Comparison of ENCODE assay signal across 9 cellular contexts in the genomic region with DNA sequence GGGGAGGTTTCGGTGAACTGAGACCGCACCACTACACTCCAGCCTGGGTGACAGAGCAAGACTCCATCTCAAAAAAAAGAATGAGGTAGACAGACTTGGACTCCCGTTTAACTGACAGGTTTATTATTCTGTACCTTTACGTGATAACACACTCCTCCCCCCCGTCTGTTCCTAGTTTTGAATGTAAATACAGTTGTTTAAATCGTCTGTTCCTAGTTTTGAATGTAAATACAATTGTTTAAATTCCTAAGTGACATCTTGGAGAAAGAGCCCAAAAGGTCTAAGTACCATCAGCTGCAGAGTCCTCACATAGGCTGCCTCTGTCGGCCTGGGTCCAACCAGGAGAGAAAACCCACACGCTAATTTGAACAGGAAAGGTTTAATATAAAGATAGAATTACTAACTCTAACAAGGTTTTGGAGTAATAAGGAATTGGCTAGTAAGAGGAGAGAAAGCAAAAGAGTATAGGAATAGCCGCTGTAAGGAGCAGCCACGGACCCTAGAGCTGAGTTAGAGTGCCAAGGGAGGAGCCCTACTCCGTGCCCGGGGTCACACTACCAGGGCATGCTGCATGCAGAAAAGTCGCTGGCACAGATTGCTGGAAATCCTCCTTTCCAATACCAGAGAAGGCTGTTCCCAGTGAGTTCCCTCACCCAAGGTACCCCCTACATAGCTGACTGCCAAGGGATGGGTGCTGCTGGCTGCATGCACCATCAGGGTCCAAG.
DNase-seq lines count a peak whose midpoint lies in the region; ATAC-seq, FAIRE-seq and TF ChIP-seq lines count a peak whose summit lies in the region.
"Had no signal": no experiment of that assay in that cellular context is flagged by ENCODE, and none has a peak within 500 bp of the region (broad histone marks: within the 10 kb centered on the region; RNA-seq: fewer than 3 reads in every experiment).

No MANE protein-coding gene starts in this region.

- no peak overlapping the region for H2AFZ ChIP-seq in OCI-LY1 (ENCODE audit: low read length)
- H2AFZ ChIP-seq in mammary epithelial cell (ENCODE audit: low read depth, low read length): no peak overlapping the region

- no peaks in the 10 kb centered on the region for H3K27me3 Mint-ChIP-seq in stimulated activated naive CD8-positive, alpha-beta T cell treated with anti-CD3 and anti-CD28 coated beads, Interleukin-15, amount 100 ng/mL, for 72 hours

- peaks cover 56% of the 10 kb centered on the region for H3K79me2 ChIP-seq in OCI-LY1 (ENCODE audit: insufficient read depth, low read length)
- peaks cover 90% of the 10 kb centered on the region for H3K79me2 ChIP-seq in mammary epithelial cell (ENCODE audit: insufficient read depth, low read length)

- dilution Hi-C loops in mammary epithelial cell (cut with HindIII; ENCODE audit: low sequenced_read_pairs): no loop called here

- BruUV-seq in mammary epithelial cell (replicated peaks; lab: Mats Ljungman, UMichigan): no TSS peak

- H3K9me3 ChIP-seq in OCI-LY1 (ENCODE audit: low read length) (no peaks in the 10 kb centered on the region), mammary epithelial cell (replicated peaks; ENCODE audit: insufficient read depth, low read length) (no peaks in the 10 kb centered on the region)

- no peaks in the 10 kb centered on the region for H4K20me1 ChIP-seq in OCI-LY1 (ENCODE audit: insufficient read depth, low read length)
- no peaks in the 10 kb centered on the region for H4K20me1 ChIP-seq in mammary epithelial cell (ENCODE audit: insufficient read depth, low read length)

- H3K9me3 Mint-ChIP-seq in stimulated activated naive CD8-positive, alpha-beta T cell treated with anti-CD3 and anti-CD28 coated beads, Interleukin-15, amount 100 ng/mL, for 72 hours: no peaks in the 10 kb centered on the region

- H3K4me1 ChIP-seq in OCI-LY1 (ENCODE audit: insufficient read depth, low read length, severe bottlenecking): peaks cover 67% of the 10 kb centered on the region
- peaks cover 36% of the 10 kb centered on the region for H3K4me1 ChIP-seq in mammary epithelial cell (ENCODE audit: insufficient read depth, low read length)

- intact Hi-C loops in mammary epithelial cell (cut with micrococcal nuclease): loop anchor here (1.0 to 10.0 kb wide), 7 partner anchors 28 to 418 kb away; a partner anchor contains a TSS

- no peak overlapping the region for H3K27ac Mint-ChIP-seq in stimulated activated naive CD8-positive, alpha-beta T cell treated with anti-CD3 and anti-CD28 coated beads, Interleukin-15, amount 100 ng/mL, for 72 hours
- H3K27ac Mint-ChIP-seq: B cell had no signal

- H3K4me2 ChIP-seq in OCI-LY1 (ENCODE audit: low read length): no peak overlapping the region; the same call in 1 of the 2 replicates
- no peak overlapping the region for H3K4me2 ChIP-seq in mammary epithelial cell (ENCODE audit: insufficient read depth, low read depth, low read length)

- WGBS in mammary epithelial cell (ENCODE audit: low coverage, missing lambda C conversion rate): 94% methylated on average over 13 of the region's 13 CpGs

- TF ChIP-seq CTCF in OCI-LY1 (IDR thresholded peaks at IDR 0.05; ENCODE audit: low read length) (no peak), mammary epithelial cell (conservative IDR thresholded peaks at IDR 0.05 in 1 of 2, IDR thresholded peaks at IDR 0.05 in 1 of 2; ENCODE audit: extremely low read depth in 1 of 2, insufficient read depth in 1 of 2, low read depth in 1 of 2, low read length in 2 of 2) (no peak)

- no peaks in the 10 kb centered on the region for H3F3A ChIP-seq in OCI-LY1 (ENCODE audit: insufficient read depth, low read length)

- in situ Hi-C loops in mammary epithelial cell (cut with MboI; ENCODE audit: low sequenced_read_pairs in 2 of 2): no loop called here

- H3K4me1 Mint-ChIP-seq in stimulated activated naive CD8-positive, alpha-beta T cell treated with anti-CD3 and anti-CD28 coated beads, Interleukin-15, amount 100 ng/mL, for 72 hours: peaks cover 51% of the 10 kb centered on the region

- no peaks in the 10 kb centered on the region for H3K27me3 ChIP-seq in OCI-LY1 (ENCODE audit: insufficient read depth, low read length)
- no peaks in the 10 kb centered on the region for H3K27me3 ChIP-seq in layer of hippocampus (ENCODE audit: control insufficient read depth, insufficient read depth, low read length)
- no peaks in the 10 kb centered on the region for H3K27me3 ChIP-seq in mammary epithelial cell (ENCODE audit: insufficient read depth, low read length)

- H3K4me3 ChIP-seq in OCI-LY1 (ENCODE audit: low read depth, low read length, poor library complexity, severe bottlenecking): no peak overlapping the region
- H3K4me3 ChIP-seq in mammary epithelial cell (replicated peaks in 1 of 3; ENCODE audit: insufficient read depth in 1 of 3, low read depth in 2 of 3, low read length in 3 of 3): no peak overlapping the region

- H3K4me3 Mint-ChIP-seq in stimulated activated naive CD8-positive, alpha-beta T cell treated with anti-CD3 and anti-CD28 coated beads, Interleukin-15, amount 100 ng/mL, for 72 hours: no peak overlapping the region
- H3K4me3 Mint-ChIP-seq: B cell had no signal

- no peak for FAIRE-seq in GM12892 (lab: Jason Lieb, UNC)
- no peak for FAIRE-seq in RCC 7860 (lab: Jason Lieb, UNC)

- peak overlapping the region; percentile 52 for H3K27ac ChIP-seq in OCI-LY1 (ENCODE audit: low read depth, low read length, poor library complexity, severe bottlenecking)
- H3K27ac ChIP-seq in layer of hippocampus (ENCODE audit: low read depth, low read length): peak overlapping the region; percentile 19
- no peak overlapping the region for H3K27ac ChIP-seq in mammary epithelial cell (ENCODE audit: insufficient read depth, low read depth, low read length)

- H3K9me2 ChIP-seq in OCI-LY1 (ENCODE audit: low read depth, low read length): no peaks in the 10 kb centered on the region

- H3K36me3 ChIP-seq in OCI-LY1 (ENCODE audit: insufficient read depth, low read length): peaks cover 5% of the 10 kb centered on the region; the same call in 1 of the 2 replicates
- no peaks in the 10 kb centered on the region for H3K36me3 ChIP-seq in mammary epithelial cell (ENCODE audit: insufficient read depth, low read length)

- CTCF ChIA-PET in mammary epithelial cell (lab: Charles Lee; ENCODE audit: low non-redundant PET): interaction anchor here (0.6 kb wide), 6 partner anchors 14 to 238 kb away, joined by 3 to 5 read pairs (median 4); no protein-coding TSS in a partner anchor

- no peak for DNase-seq in stimulated activated naive CD8-positive, alpha-beta T cell treated with anti-CD3 and anti-CD28 coated beads, Interleukin-15, amount 100 ng/mL, for 72 hours
- no peak for DNase-seq in stimulated activated naive CD8-positive, alpha-beta T cell treated with anti-CD3 and anti-CD28 coated beads, Interleukin-15, Interleukin-2, amounts not matched to agents 100 U/mL and 50 U/mL, for 24 hours
- no peak for DNase-seq in GM12892 (ENCODE audit: insufficient read length)
- no peak for DNase-seq in mammary epithelial cell
- no peak for DNase-seq in RCC 7860 (ENCODE audit: low spot score)
- no peak for DNase-seq in SHP77 treated with DMSO at 0.1 percent for 48 hours (lab: John Stamatoyannopoulos, UW)

- no peak for TF ChIP-seq POLR2A in GM12892 (IDR thresholded peaks at IDR 0.05; ENCODE audit: low read depth, low read length)

- ATAC-seq in stimulated activated naive CD8-positive, alpha-beta T cell treated with anti-CD3 and anti-CD28 coated beads, Interleukin-15, amount 100 ng/mL, for 72 hours: peak; percentile 41
- no peak for ATAC-seq in stimulated activated naive CD8-positive, alpha-beta T cell treated with anti-CD3 and anti-CD28 coated beads, Interleukin-15, Interleukin-2, amounts not matched to agents 100 U/mL and 50 U/mL, for 24 hours

- H3K9ac ChIP-seq in OCI-LY1 (ENCODE audit: low read length): no peak overlapping the region
- no peak overlapping the region for H3K9ac ChIP-seq in mammary epithelial cell (ENCODE audit: insufficient read depth, low read length)
